ENCODE assay signal across 1 cellular context in the genomic region with DNA sequence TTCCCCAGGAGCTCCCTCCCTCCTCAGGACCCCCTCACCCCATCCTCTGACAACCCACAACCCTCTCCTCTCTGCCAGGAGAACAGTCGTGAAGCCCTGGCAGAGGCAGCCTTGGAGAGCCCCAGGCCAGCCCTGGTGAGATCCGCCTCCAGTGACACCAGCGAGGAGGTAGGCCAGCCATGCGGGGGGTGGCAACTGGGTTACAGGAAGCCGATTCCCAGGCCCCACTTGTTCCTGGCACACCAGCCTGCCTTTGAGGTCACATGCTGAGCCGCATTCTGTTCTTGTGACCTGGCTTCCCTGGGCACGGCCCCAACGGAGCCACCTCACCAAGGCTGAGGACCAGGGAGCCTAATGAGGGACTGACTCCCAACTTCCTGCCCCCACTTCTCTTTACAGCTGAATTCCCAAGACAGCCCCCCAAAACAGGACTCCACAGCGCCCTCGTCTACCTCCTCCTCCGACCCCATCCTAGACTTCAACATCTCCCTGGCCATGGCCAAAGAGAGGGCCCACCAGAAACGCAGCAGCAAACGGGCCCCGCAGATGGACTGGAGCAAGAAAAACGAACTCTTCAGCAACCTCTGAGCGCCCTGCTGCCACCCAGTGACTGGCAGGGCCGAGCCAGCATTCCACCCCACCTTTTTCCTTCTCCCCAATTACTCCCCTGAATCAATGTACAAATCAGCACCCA.
A peak's percentile ranks its signal among the peaks of the same experiment; 100 is the strongest.
TF ChIP-seq lines count a peak whose summit lies in the region.

No MANE protein-coding gene starts in this region.

TF ChIP-seq in liver, 16 proteins besides CTCF, POLR2A, EP300 and RAD21 (continued from another document):
- TF ChIP-seq, protein P1, sequence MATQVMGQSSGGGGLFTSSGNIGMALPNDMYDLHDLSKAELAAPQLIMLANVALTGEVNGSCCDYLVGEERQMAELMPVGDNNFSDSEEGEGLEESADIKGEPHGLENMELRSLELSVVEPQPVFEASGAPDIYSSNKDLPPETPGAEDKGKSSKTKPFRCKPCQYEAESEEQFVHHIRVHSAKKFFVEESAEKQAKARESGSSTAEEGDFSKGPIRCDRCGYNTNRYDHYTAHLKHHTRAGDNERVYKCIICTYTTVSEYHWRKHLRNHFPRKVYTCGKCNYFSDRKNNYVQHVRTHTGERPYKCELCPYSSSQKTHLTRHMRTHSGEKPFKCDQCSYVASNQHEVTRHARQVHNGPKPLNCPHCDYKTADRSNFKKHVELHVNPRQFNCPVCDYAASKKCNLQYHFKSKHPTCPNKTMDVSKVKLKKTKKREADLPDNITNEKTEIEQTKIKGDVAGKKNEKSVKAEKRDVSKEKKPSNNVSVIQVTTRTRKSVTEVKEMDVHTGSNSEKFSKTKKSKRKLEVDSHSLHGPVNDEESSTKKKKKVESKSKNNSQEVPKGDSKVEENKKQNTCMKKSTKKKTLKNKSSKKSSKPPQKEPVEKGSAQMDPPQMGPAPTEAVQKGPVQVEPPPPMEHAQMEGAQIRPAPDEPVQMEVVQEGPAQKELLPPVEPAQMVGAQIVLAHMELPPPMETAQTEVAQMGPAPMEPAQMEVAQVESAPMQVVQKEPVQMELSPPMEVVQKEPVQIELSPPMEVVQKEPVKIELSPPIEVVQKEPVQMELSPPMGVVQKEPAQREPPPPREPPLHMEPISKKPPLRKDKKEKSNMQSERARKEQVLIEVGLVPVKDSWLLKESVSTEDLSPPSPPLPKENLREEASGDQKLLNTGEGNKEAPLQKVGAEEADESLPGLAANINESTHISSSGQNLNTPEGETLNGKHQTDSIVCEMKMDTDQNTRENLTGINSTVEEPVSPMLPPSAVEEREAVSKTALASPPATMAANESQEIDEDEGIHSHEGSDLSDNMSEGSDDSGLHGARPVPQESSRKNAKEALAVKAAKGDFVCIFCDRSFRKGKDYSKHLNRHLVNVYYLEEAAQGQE (IDR thresholded peaks at IDR 0.05): peak; percentile 55
- TF ChIP-seq YY1 (IDR thresholded peaks at IDR 0.05) (peak; percentile 65), FOXA1 (IDR thresholded peaks at IDR 0.05) (peak; percentile 56)
- TF ChIP-seq, protein P2, sequence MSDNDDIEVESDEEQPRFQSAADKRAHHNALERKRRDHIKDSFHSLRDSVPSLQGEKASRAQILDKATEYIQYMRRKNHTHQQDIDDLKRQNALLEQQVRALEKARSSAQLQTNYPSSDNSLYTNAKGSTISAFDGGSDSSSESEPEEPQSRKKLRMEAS (IDR thresholded peaks at IDR 0.05): peak; percentile 82
